In the genomic region with DNA sequence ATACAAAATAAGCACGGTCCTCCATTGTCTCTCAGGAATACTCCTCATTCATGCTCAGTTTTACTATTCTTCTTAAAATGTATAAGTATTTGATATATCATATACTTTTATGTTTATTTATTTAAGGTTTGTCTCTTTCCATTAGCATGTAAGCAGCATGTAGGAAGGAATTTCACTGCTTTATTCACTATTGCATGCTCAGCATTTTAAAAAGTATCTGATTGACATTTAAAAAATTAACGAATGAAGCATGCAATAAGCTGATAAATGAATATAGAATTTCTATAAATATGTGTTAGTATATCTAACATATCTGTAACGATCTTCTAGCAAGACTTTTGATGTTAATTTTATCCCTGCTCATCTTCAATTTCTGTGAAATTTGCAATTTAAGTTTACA, we compare ENCODE assay signal across 28 cellular contexts.
"Had no signal": no experiment of that assay in that cellular context is flagged by ENCODE, and none has a peak within 500 bp of the region (broad histone marks: within the 10 kb centered on the region; RNA-seq: fewer than 3 reads in every experiment).

No MANE protein-coding gene starts in this region.

- ATAC-seq: naive thymus-derived CD8-positive, alpha-beta T cell; natural killer cell treated with Interleukin-12 subunit alpha and Interleukin-12 subunit beta and Interleukin-15 and Interleukin-18, amount 100 ng/mL, for 72 hours; pancreas; right cardiac atrium; sciatic nerve; stimulated activated memory B cell treated with anti-CD40 and anti-IgM and Interleukin-4, amounts not matched to agents 10 μg/mL and 1 μg/mL and 100 μg/mL, for 72 hours; stimulated activated naive CD8-positive, alpha-beta T cell treated with anti-CD3 and anti-CD28 coated beads, Interleukin-15, amount 100 ng/mL, for 72 hours; stimulated activated naive CD8-positive, alpha-beta T cell treated with anti-CD3 and anti-CD28 coated beads, Interleukin-15, Interleukin-2, amounts not matched to agents 100 U/mL and 50 U/mL, for 24 hours; upper lobe of right lung had no signal

- H3K4me2 ChIP-seq: smooth muscle cell had no signal

- H3K9me3 ChIP-seq: pancreas, prostate gland, suprapubic skin, testis, tibial artery, transverse colon, upper lobe of right lung, uterus had no signal

- H3K27me3 ChIP-seq: neutrophil, pancreas, spleen, suprapubic skin, testis, tibial artery, transverse colon, upper lobe of right lung, uterus had no signal

- H3K4me3 ChIP-seq: pancreas, prostate gland, skin epidermis, smooth muscle cell, spleen, suprapubic skin, testis, tibial artery, transverse colon, upper lobe of right lung, uterus had no signal

- H3K27ac ChIP-seq: neutrophil, pancreas, prostate gland, skin epidermis, spleen, suprapubic skin, testis, tibial artery, transverse colon, upper lobe of right lung, uterus had no signal

- H3K4me1 ChIP-seq: pancreas, prostate gland, spleen, suprapubic skin, testis, tibial artery, transverse colon, upper lobe of right lung, uterus had no signal

- FAIRE-seq: pancreas had no signal

- H3K36me3 ChIP-seq: neutrophil, pancreas, prostate gland, spleen, suprapubic skin, tibial artery, transverse colon, upper lobe of right lung, uterus had no signal

- DNase-seq: naive thymus-derived CD8-positive, alpha-beta T cell; nephron progenitor cell; nucleus accumbens; pancreas; right cardiac atrium; spleen; stimulated activated CD4-positive, alpha-beta T cell treated with anti-CD3 and anti-CD28 coated beads, Interleukin-12 subunit alpha, Interleukin-12 subunit beta, amount 100 ng/mL, for 4 hours; stimulated activated CD4-positive, alpha-beta T cell treated with anti-CD3 and anti-CD28 coated beads, Interleukin-1b, Interleukin-23, amount 100 ng/mL, for 48 hours; stimulated activated CD4-positive, alpha-beta T cell treated with anti-CD3 and anti-CD28 coated beads, Interleukin-4, amount 100 ng/mL, for 1 hour; stimulated activated CD4-positive, alpha-beta T cell treated with anti-CD3 and anti-CD28 coated beads, Interleukin-4, amount 100 ng/mL, for 4 hours; stimulated activated CD8-positive, alpha-beta memory T cell treated with anti-CD3 and anti-CD28 coated beads, Interleukin-4, amount 100 ng/mL, for 48 hours; stimulated activated naive CD4-positive, alpha-beta T cell; stimulated activated naive CD8-positive, alpha-beta T cell treated with anti-CD3 and anti-CD28 coated beads, Interleukin-15, amount 100 ng/mL, for 72 hours; stimulated activated naive CD8-positive, alpha-beta T cell treated with anti-CD3 and anti-CD28 coated beads, Interleukin-15, Interleukin-2, amounts not matched to agents 100 U/mL and 50 U/mL, for 24 hours; substantia nigra; testis; tibial artery; transverse colon; upper lobe of right lung; uterus had no signal
